In the genomic region with DNA sequence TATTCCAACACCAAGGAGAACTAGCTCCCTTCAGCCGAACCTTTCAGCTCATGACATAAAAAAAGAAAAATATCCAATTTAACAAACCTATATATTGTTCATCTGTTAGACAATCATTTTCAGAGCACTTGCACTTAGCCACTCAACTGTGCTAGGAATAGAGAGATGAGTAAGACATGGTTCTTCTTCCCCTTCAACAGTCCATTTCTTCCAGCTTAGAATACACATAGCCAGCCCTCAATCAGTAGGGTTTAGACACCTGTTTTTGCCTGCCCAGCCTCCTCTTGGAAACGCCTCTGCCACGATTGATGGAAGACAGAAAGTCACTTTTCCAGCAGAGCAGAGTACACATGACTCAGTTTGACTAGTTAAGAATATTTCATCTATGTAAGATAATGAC, we compare ENCODE assay signal across 22 cellular contexts. TPM values are rescaled to one million over a fixed set of nuclear protein-coding genes. Genes with fewer than 3 reads are reported as not detected.
DNase-seq lines count a peak whose midpoint lies in the region; ATAC-seq lines count a peak whose summit lies in the region.
"Had no signal": no experiment of that assay in that cellular context is flagged by ENCODE, and none has a peak within 500 bp of the region (broad histone marks: within the 10 kb centered on the region; RNA-seq: fewer than 3 reads in every experiment).

No MANE protein-coding gene starts in this region.

- no peaks in the 10 kb centered on the region for H3K9me3 Mint-ChIP-seq in activated naive CD8-positive, alpha-beta T cell (ENCODE audit: low read depth)
- no peaks in the 10 kb centered on the region for H3K9me3 Mint-ChIP-seq in activated naive CD8-positive, alpha-beta T cell treated with anti-CD3 and anti-CD28 coated beads for 36 hours
- no peaks in the 10 kb centered on the region for H3K9me3 Mint-ChIP-seq in IgD-negative memory B cell
- H3K9me3 Mint-ChIP-seq in immature natural killer cell: no peaks in the 10 kb centered on the region
- no peaks in the 10 kb centered on the region for H3K9me3 Mint-ChIP-seq in stimulated activated effector memory CD8-positive, alpha-beta T cell treated with anti-CD3 and anti-CD28 coated beads, Interleukin-12 subunit alpha, Interleukin-12 subunit beta, amount 100 ng/mL, for 72 hours
- H3K9me3 Mint-ChIP-seq: activated CD4-positive, alpha-beta memory T cell treated with anti-CD3 and anti-CD28 coated beads, Interleukin-2, amount 10 ng/mL, durations not matched to agents 7 days and 5 days; CD4-positive, CD25-positive, alpha-beta regulatory T cell; dendritic cell treated with granulocyte-macrophage colony-stimulating factor and Interleukin-4, amounts not matched to agents 40 ng/mL and 50 ng/mL, for 4 days; nephron had no signal

- no peak for ATAC-seq in stimulated activated effector memory CD8-positive, alpha-beta T cell treated with anti-CD3 and anti-CD28 coated beads, Interleukin-12 subunit alpha, Interleukin-12 subunit beta, amount 100 ng/mL, for 72 hours
- ATAC-seq: left cardiac atrium, sciatic nerve had no signal

- no peaks in the 10 kb centered on the region for H3K36me3 Mint-ChIP-seq in activated naive CD8-positive, alpha-beta T cell
- H3K36me3 Mint-ChIP-seq in activated naive CD8-positive, alpha-beta T cell treated with anti-CD3 and anti-CD28 coated beads for 36 hours: peaks cover 44% of the 10 kb centered on the region
- H3K36me3 Mint-ChIP-seq in IgD-negative memory B cell (peaks cover 4% of the 10 kb centered on the region), immature natural killer cell (no peaks in the 10 kb centered on the region)
- H3K36me3 Mint-ChIP-seq in stimulated activated effector memory CD8-positive, alpha-beta T cell treated with anti-CD3 and anti-CD28 coated beads, Interleukin-12 subunit alpha, Interleukin-12 subunit beta, amount 100 ng/mL, for 72 hours: peaks cover 89% of the 10 kb centered on the region

- H3K4me3 Mint-ChIP-seq in activated naive CD8-positive, alpha-beta T cell: no peak overlapping the region
- H3K4me3 Mint-ChIP-seq in activated naive CD8-positive, alpha-beta T cell treated with anti-CD3 and anti-CD28 coated beads for 36 hours: no peak overlapping the region
- no peak overlapping the region for H3K4me3 Mint-ChIP-seq in IgD-negative memory B cell
- peak overlapping the region in 1 of 5 donors; percentile 1 for H3K4me3 Mint-ChIP-seq in immature natural killer cell
- H3K4me3 Mint-ChIP-seq in stimulated activated effector memory CD8-positive, alpha-beta T cell treated with anti-CD3 and anti-CD28 coated beads, Interleukin-12 subunit alpha, Interleukin-12 subunit beta, amount 100 ng/mL, for 72 hours: no peak overlapping the region
- H3K4me3 Mint-ChIP-seq: activated CD4-positive, alpha-beta memory T cell treated with anti-CD3 and anti-CD28 coated beads, Interleukin-2, amount 10 ng/mL, durations not matched to agents 7 days and 5 days; dendritic cell treated with granulocyte-macrophage colony-stimulating factor and Interleukin-4, amounts not matched to agents 40 ng/mL and 50 ng/mL, for 4 days; nephron had no signal

- DNase-seq in activated naive CD8-positive, alpha-beta T cell treated with anti-CD3 and anti-CD28 coated beads for 36 hours: no peak
- DNase-seq in immature natural killer cell: no peak
- no peak for DNase-seq in stimulated activated effector memory CD8-positive, alpha-beta T cell treated with anti-CD3 and anti-CD28 coated beads, Interleukin-12 subunit alpha, Interleukin-12 subunit beta, amount 100 ng/mL, for 72 hours (ENCODE audit: low spot score in 2 of 2)
- no peak for DNase-seq in NCI-H748 (lab: John Stamatoyannopoulos, UW; ENCODE audit: unreplicated experiment)
- DNase-seq in GOT3 (lab: John Stamatoyannopoulos, UW): no peak
- DNase-seq in NOMO-1 treated with dmso at 0.1 percent for 144 hours (lab: John Stamatoyannopoulos, UW; ENCODE audit: unreplicated experiment): no peak
- DNase-seq: activated CD4-positive, alpha-beta memory T cell treated with anti-CD3 and anti-CD28 coated beads, Interleukin-2, amount 10 ng/mL, durations not matched to agents 7 days and 5 days; activated CD4-positive, CD25-positive, alpha-beta regulatory T cell; amniotic stem cell; CD4-positive, CD25-positive, alpha-beta regulatory T cell; DMS153; left cardiac atrium; NCI-H187; NCI-H526; stimulated activated CD4-positive, alpha-beta T cell treated with anti-CD3 and anti-CD28 coated beads, Interleukin-15, amount 100 ng/mL, for 24 hours; T-helper 9 cell; uterus had no signal

- H3K4me1 Mint-ChIP-seq in activated naive CD8-positive, alpha-beta T cell (ENCODE audit: low read depth): peaks cover 78% of the 10 kb centered on the region
- peaks cover 61% of the 10 kb centered on the region for H3K4me1 Mint-ChIP-seq in activated naive CD8-positive, alpha-beta T cell treated with anti-CD3 and anti-CD28 coated beads for 36 hours
- H3K4me1 Mint-ChIP-seq in IgD-negative memory B cell (peaks cover 41 to 53% (median 44%) of the 10 kb centered on the region in 3 donors), immature natural killer cell (peaks cover 70 to 90% of the 10 kb centered on the region in 2 donors)
- peaks cover 47% of the 10 kb centered on the region for H3K4me1 Mint-ChIP-seq in stimulated activated effector memory CD8-positive, alpha-beta T cell treated with anti-CD3 and anti-CD28 coated beads, Interleukin-12 subunit alpha, Interleukin-12 subunit beta, amount 100 ng/mL, for 72 hours

- H3K27ac Mint-ChIP-seq in activated naive CD8-positive, alpha-beta T cell: peak overlapping the region; percentile 59
- no peak overlapping the region for H3K27ac Mint-ChIP-seq in activated naive CD8-positive, alpha-beta T cell treated with anti-CD3 and anti-CD28 coated beads for 36 hours
- H3K27ac Mint-ChIP-seq in IgD-negative memory B cell (peak overlapping the region; percentile 72 to 96 (median 80)), immature natural killer cell (peak overlapping the region in 4 of 6 donors; percentile 28 to 65 (median 40))
- peak overlapping the region; percentile 9 for H3K27ac Mint-ChIP-seq in stimulated activated effector memory CD8-positive, alpha-beta T cell treated with anti-CD3 and anti-CD28 coated beads, Interleukin-12 subunit alpha, Interleukin-12 subunit beta, amount 100 ng/mL, for 72 hours
- H3K27ac Mint-ChIP-seq: activated CD4-positive, alpha-beta memory T cell treated with anti-CD3 and anti-CD28 coated beads, Interleukin-2, amount 10 ng/mL, durations not matched to agents 7 days and 5 days; dendritic cell treated with granulocyte-macrophage colony-stimulating factor and Interleukin-4, amounts not matched to agents 40 ng/mL and 50 ng/mL, for 4 days; nephron had no signal

- H3K27me3 Mint-ChIP-seq in activated naive CD8-positive, alpha-beta T cell: no peaks in the 10 kb centered on the region
- no peaks in the 10 kb centered on the region for H3K27me3 Mint-ChIP-seq in activated naive CD8-positive, alpha-beta T cell treated with anti-CD3 and anti-CD28 coated beads for 36 hours
- H3K27me3 Mint-ChIP-seq in IgD-negative memory B cell (no peaks in the 10 kb centered on the region), immature natural killer cell (ENCODE audit: low read depth in 3 of 3) (peaks cover 0 to 2% (median 1%) of the 10 kb centered on the region in 3 donors)
- H3K27me3 Mint-ChIP-seq: activated CD4-positive, alpha-beta memory T cell treated with anti-CD3 and anti-CD28 coated beads, Interleukin-2, amount 10 ng/mL, durations not matched to agents 7 days and 5 days; CD4-positive, CD25-positive, alpha-beta regulatory T cell; dendritic cell treated with granulocyte-macrophage colony-stimulating factor and Interleukin-4, amounts not matched to agents 40 ng/mL and 50 ng/mL, for 4 days had no signal

RNA-seq across cellular contexts. Expression of a gene that starts 21.8 kb away (rescaled TPM):
- total RNA-seq in activated naive CD8-positive, alpha-beta T cell treated with anti-CD3 and anti-CD28 coated beads for 36 hours: 10 to 100 TPM; 73.0 to 80.7 TPM
- polyA plus RNA-seq in IgD-negative memory B cell (10.3 TPM), immature natural killer cell (1 to 10 TPM; 3.0 to 8.4 (median 3.8) TPM)

RNA-seq across cellular contexts. Expression of a gene that starts 48.9 kb away (rescaled TPM):
- total RNA-seq in activated naive CD8-positive, alpha-beta T cell treated with anti-CD3 and anti-CD28 coated beads for 36 hours: 10 to 100 TPM; 84.6 to 88.1 TPM
- polyA plus RNA-seq in IgD-negative memory B cell: 62.1 TPM
- polyA plus RNA-seq in immature natural killer cell: 10 to 100 TPM; 46.6 to 61.8 (median 52.8) TPM

RNA-seq across cellular contexts. Expression of a gene that starts 49.2 kb away (rescaled TPM):
- 1 to 10 TPM; 7.8 TPM for total RNA-seq in activated naive CD8-positive, alpha-beta T cell treated with anti-CD3 and anti-CD28 coated beads for 36 hours
- 3.5 TPM for polyA plus RNA-seq in IgD-negative memory B cell
- polyA plus RNA-seq in immature natural killer cell: 1 to 10 TPM; 2.9 to 3.7 (median 3.1) TPM
